33 cellular contexts compared by ENCODE assay signal in genomic region chr5:116329503-116329902, GRCh38.
"Had no signal": no experiment of that assay in that cellular context is flagged by ENCODE, and none has a peak within 500 bp of the region (broad histone marks: within the 10 kb centered on the region; RNA-seq: fewer than 3 reads in every experiment).

No MANE protein-coding gene starts in this region.

- ATAC-seq: activated CD8-positive, alpha-beta T cell treated with anti-CD3 and anti-CD28 coated beads for 36 hours; activated naive CD4-positive, alpha-beta T cell treated with anti-CD3 and anti-CD28 coated beads, Interleukin-2, amount 50 U/mL, for 72 hours; activated T-cell treated with anti-CD3 and anti-CD28 coated beads, Interleukin-2, amount 50 U/mL, for 4 hours; activated T-cell treated with anti-CD3 and anti-CD28 coated beads, Interleukin-2, amount 50 U/mL, for 72 hours; activated T-helper 17 cell treated with anti-CD3 and anti-CD28 coated beads, Interleukin-2, amount 50 U/mL, for 72 hours; body of pancreas had no signal

- H3K27me3 ChIP-seq: adrenal gland, body of pancreas, brain microvascular endothelial cell, breast epithelium had no signal

- H3K4me3 ChIP-seq: adrenal gland, body of pancreas, breast epithelium had no signal

- FAIRE-seq: astrocyte, TTC549 had no signal

- DNase-seq: activated B cell treated with CpG ODN at 0.5 μM for 24 hours; activated CD4-positive, alpha-beta memory T cell treated with anti-CD3 and anti-CD28 coated beads for 36 hours; activated CD4-positive, alpha-beta T cell treated with anti-CD3 and anti-CD28 coated beads for 4 hours; activated CD4-positive, alpha-beta T cell treated with anti-CD3 and anti-CD28 coated beads, Interleukin-2, amount 10 ng/mL, durations not matched to agents 24 days and 14 days; activated CD4-positive, alpha-beta T cell treated with anti-CD3 and anti-CD28 coated beads, Interleukin-2, amount 50 U/mL, for 1 hour; activated CD4-positive, alpha-beta T cell treated with anti-CD3 and anti-CD28 coated beads, Interleukin-2, amount 50 U/mL, for 4 hours; activated CD4-positive, CD25-positive, alpha-beta regulatory T cell treated with anti-CD3 and anti-CD28 coated beads, Interleukin-2, amount 50 U/mL, for 72 hours; activated CD8-positive, alpha-beta memory T cell treated with anti-CD3 and anti-CD28 coated beads, Interleukin-2, amount 50 U/mL, for 4 hours; activated CD8-positive, alpha-beta T cell treated with anti-CD3 and anti-CD28 coated beads for 36 hours; activated effector memory CD4-positive, alpha-beta T cell treated with anti-CD3 and anti-CD28 coated beads, Interleukin-2, amount 50 U/mL, for 16 hours; activated gamma-delta T cell treated with Interleukin-2 at 50 U/mL for 16 hours; activated naive CD4-positive, alpha-beta T cell; activated naive CD4-positive, alpha-beta T cell treated with anti-CD3 and anti-CD28 coated beads for 36 hours; activated naive CD4-positive, alpha-beta T cell treated with anti-CD3 and anti-CD28 coated beads, Interleukin-2, amount 50 U/mL, for 16 hours; activated naive CD8-positive, alpha-beta T cell treated with anti-CD3 and anti-CD28 coated beads for 36 hours; activated T-cell treated with anti-CD3 and anti-CD28 coated beads for 4 hours; activated T-cell treated with anti-CD3 and anti-CD28 coated beads, Interleukin-2, amount 50 U/mL, for 1 hour; activated T-cell treated with anti-CD3 and anti-CD28 coated beads, Interleukin-2, amount 50 U/mL, for 4 hours; activated T-cell treated with anti-CD3 and anti-CD28 coated beads, Interleukin-2, amount 50 U/mL, for 72 hours; adrenal gland; amniotic stem cell; aorta; body of pancreas; brain microvascular endothelial cell; central memory CD4-positive, alpha-beta T cell; T-helper 2 cell; T-helper 9 cell had no signal

- H3K4me1 ChIP-seq: adrenal gland, body of pancreas, breast epithelium had no signal

- H3K9me3 ChIP-seq: adrenal gland had no signal

- H3K36me3 ChIP-seq: adrenal gland, brain microvascular endothelial cell, breast epithelium had no signal

- H3K27ac ChIP-seq: adrenal gland, body of pancreas, brain microvascular endothelial cell, breast epithelium, VCaP had no signal
